1 cellular context compared by ENCODE assay signal in the genomic region with DNA sequence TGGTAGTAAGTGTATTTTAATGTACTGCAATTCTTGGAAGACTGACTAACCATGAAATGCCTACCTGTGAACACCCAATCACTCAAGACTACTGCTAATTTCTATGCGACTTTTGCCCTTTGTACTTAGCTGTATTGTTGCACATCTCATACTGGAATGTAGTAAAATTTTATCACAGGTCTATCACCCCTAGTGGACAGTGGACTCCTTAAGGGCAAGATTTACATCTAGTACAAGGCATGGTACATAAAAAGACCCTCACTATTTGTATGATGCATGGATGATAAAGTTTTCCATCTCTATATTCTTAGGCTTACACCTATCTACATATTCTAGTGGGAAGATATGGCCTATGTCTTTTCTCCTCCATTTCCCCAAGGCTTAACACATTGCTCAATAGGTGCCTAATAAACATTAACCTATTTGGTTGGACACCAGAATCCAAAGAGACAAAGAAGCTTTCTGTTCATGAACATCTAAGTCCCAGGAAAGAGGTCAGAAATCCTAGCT.
TF ChIP-seq lines count a peak whose summit lies in the region.

No MANE protein-coding gene starts in this region.

TF ChIP-seq in GM23338, 12 proteins besides CTCF, POLR2A, EP300 and RAD21 (continued from another document):
- TF ChIP-seq, protein P1, sequence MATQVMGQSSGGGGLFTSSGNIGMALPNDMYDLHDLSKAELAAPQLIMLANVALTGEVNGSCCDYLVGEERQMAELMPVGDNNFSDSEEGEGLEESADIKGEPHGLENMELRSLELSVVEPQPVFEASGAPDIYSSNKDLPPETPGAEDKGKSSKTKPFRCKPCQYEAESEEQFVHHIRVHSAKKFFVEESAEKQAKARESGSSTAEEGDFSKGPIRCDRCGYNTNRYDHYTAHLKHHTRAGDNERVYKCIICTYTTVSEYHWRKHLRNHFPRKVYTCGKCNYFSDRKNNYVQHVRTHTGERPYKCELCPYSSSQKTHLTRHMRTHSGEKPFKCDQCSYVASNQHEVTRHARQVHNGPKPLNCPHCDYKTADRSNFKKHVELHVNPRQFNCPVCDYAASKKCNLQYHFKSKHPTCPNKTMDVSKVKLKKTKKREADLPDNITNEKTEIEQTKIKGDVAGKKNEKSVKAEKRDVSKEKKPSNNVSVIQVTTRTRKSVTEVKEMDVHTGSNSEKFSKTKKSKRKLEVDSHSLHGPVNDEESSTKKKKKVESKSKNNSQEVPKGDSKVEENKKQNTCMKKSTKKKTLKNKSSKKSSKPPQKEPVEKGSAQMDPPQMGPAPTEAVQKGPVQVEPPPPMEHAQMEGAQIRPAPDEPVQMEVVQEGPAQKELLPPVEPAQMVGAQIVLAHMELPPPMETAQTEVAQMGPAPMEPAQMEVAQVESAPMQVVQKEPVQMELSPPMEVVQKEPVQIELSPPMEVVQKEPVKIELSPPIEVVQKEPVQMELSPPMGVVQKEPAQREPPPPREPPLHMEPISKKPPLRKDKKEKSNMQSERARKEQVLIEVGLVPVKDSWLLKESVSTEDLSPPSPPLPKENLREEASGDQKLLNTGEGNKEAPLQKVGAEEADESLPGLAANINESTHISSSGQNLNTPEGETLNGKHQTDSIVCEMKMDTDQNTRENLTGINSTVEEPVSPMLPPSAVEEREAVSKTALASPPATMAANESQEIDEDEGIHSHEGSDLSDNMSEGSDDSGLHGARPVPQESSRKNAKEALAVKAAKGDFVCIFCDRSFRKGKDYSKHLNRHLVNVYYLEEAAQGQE (IDR thresholded peaks at IDR 0.05; ENCODE audit: unreplicated experiment), result no peak
- TF ChIP-seq EZH2 (IDR thresholded peaks at IDR 0.05; ENCODE audit: low read depth, unreplicated experiment) (no peak), JUNB (IDR thresholded peaks at IDR 0.05; ENCODE audit: unreplicated experiment) (no peak), EZH2phosphoT487 (IDR thresholded peaks at IDR 0.05; ENCODE audit: unreplicated experiment) (no peak), STAT1 (IDR thresholded peaks at IDR 0.05; ENCODE audit: unreplicated experiment) (no peak), ZNF114 (CRISPR knock-in tag; IDR thresholded peaks at IDR 0.05) (no peak)
- TF ChIP-seq, protein P2, sequence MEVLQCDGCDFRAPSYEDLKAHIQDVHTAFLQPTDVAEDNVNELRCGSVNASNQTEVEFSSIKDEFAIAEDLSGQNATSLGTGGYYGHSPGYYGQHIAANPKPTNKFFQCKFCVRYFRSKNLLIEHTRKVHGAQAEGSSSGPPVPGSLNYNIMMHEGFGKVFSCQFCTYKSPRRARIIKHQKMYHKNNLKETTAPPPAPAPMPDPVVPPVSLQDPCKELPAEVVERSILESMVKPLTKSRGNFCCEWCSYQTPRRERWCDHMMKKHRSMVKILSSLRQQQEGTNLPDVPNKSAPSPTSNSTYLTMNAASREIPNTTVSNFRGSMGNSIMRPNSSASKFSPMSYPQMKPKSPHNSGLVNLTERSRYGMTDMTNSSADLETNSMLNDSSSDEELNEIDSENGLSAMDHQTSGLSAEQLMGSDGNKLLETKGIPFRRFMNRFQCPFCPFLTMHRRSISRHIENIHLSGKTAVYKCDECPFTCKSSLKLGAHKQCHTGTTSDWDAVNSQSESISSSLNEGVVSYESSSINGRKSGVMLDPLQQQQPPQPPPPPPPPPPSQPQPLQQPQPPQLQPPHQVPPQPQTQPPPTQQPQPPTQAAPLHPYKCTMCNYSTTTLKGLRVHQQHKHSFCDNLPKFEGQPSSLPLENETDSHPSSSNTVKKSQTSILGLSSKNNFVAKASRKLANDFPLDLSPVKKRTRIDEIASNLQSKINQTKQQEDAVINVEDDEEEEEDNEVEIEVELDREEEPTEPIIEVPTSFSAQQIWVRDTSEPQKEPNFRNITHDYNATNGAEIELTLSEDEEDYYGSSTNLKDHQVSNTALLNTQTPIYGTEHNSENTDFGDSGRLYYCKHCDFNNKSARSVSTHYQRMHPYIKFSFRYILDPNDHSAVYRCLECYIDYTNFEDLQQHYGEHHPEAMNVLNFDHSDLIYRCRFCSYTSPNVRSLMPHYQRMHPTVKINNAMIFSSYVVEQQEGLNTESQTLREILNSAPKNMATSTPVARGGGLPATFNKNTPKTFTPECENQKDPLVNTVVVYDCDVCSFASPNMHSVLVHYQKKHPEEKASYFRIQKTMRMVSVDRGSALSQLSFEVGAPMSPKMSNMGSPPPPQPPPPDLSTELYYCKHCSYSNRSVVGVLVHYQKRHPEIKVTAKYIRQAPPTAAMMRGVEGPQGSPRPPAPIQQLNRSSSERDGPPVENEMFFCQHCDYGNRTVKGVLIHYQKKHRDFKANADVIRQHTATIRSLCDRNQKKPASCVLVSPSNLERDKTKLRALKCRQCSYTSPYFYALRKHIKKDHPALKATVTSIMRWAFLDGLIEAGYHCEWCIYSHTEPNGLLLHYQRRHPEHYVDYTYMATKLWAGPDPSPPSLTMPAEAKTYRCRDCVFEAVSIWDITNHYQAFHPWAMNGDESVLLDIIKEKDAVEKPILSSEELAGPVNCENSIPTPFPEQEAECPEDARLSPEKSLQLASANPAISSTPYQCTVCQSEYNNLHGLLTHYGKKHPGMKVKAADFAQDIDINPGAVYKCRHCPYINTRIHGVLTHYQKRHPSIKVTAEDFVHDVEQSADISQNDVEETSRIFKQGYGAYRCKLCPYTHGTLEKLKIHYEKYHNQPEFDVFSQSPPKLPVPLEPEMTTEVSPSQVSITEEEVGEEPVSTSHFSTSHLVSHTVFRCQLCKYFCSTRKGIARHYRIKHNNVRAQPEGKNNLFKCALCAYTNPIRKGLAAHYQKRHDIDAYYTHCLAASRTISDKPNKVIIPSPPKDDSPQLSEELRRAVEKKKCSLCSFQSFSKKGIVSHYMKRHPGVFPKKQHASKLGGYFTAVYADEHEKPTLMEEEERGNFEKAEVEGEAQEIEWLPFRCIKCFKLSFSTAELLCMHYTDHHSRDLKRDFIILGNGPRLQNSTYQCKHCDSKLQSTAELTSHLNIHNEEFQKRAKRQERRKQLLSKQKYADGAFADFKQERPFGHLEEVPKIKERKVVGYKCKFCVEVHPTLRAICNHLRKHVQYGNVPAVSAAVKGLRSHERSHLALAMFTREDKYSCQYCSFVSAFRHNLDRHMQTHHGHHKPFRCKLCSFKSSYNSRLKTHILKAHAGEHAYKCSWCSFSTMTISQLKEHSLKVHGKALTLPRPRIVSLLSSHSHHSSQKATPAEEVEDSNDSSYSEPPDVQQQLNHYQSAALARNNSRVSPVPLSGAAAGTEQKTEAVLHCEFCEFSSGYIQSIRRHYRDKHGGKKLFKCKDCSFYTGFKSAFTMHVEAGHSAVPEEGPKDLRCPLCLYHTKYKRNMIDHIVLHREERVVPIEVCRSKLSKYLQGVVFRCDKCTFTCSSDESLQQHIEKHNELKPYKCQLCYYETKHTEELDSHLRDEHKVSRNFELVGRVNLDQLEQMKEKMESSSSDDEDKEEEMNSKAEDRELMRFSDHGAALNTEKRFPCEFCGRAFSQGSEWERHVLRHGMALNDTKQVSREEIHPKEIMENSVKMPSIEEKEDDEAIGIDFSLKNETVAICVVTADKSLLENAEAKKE (CRISPR knock-in tag; IDR thresholded peaks at IDR 0.05), result no peak
- TF ChIP-seq, protein P3, sequence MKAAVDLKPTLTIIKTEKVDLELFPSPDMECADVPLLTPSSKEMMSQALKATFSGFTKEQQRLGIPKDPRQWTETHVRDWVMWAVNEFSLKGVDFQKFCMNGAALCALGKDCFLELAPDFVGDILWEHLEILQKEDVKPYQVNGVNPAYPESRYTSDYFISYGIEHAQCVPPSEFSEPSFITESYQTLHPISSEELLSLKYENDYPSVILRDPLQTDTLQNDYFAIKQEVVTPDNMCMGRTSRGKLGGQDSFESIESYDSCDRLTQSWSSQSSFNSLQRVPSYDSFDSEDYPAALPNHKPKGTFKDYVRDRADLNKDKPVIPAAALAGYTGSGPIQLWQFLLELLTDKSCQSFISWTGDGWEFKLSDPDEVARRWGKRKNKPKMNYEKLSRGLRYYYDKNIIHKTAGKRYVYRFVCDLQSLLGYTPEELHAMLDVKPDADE (IDR thresholded peaks at IDR 0.05), result no peak
TF ChIP-seq in GM23338: peak in this region for 0.
